In genomic region chr17:71846561-71846960, GRCh38 we compare ENCODE assay signal across 19 cellular contexts.
"Had no signal": no experiment of that assay in that cellular context is flagged by ENCODE, and none has a peak within 500 bp of the region (broad histone marks: within the 10 kb centered on the region; RNA-seq: fewer than 3 reads in every experiment).

No MANE protein-coding gene starts in this region.

- H3K27me3 ChIP-seq: breast epithelium, esophagus squamous epithelium, upper lobe of left lung had no signal

- FAIRE-seq: endometrium had no signal

- DNase-seq: activated CD4-positive, alpha-beta memory T cell treated with anti-CD3 and anti-CD28 coated beads for 36 hours; activated CD4-positive, CD25-positive, alpha-beta regulatory T cell treated with anti-CD3 and anti-CD28 coated beads, Interleukin-2, amount 50 U/mL, for 72 hours; activated effector memory CD4-positive, alpha-beta T cell treated with anti-CD3 and anti-CD28 coated beads, Interleukin-2, amount 50 U/mL, for 16 hours; activated T-cell treated with anti-CD3 and anti-CD28 coated beads, Interleukin-2, amount 50 U/mL, for 4 hours; amniotic stem cell; esophagus squamous epithelium; foreskin fibroblast; head of caudate nucleus; left ventricle myocardium inferior; natural killer cell; stimulated activated CD4-positive, alpha-beta T cell treated with anti-CD3 and anti-CD28 coated beads, Interleukin-12 subunit alpha, Interleukin-12 subunit beta, amount 100 ng/mL, for 4 hours; stimulated activated CD4-positive, alpha-beta T cell treated with anti-CD3 and anti-CD28 coated beads, Interleukin-2, amount 100 ng/mL, for 48 hours; stimulated activated naive CD8-positive, alpha-beta T cell treated with anti-CD3 and anti-CD28 coated beads, Interleukin-15, Interleukin-2, amounts not matched to agents 100 U/mL and 50 U/mL, for 24 hours; upper lobe of left lung had no signal

- ATAC-seq: activated naive CD4-positive, alpha-beta T cell treated with anti-CD3 and anti-CD28 coated beads, Interleukin-2, amount 50 U/mL, for 72 hours; activated T-cell treated with anti-CD3 and anti-CD28 coated beads, Interleukin-2, amount 50 U/mL, for 4 hours; natural killer cell; stimulated activated naive CD8-positive, alpha-beta T cell treated with anti-CD3 and anti-CD28 coated beads, Interleukin-15, Interleukin-2, amounts not matched to agents 100 U/mL and 50 U/mL, for 24 hours had no signal

- H3K36me3 ChIP-seq: breast epithelium, esophagus squamous epithelium, left ventricle myocardium inferior, prostate gland, suprapubic skin, upper lobe of left lung had no signal

- H3K4me3 ChIP-seq: breast epithelium, esophagus squamous epithelium, left ventricle myocardium inferior, prostate gland, suprapubic skin, upper lobe of left lung had no signal
